ENCODE assay signal across 8 cellular contexts in genomic region chrX:39821011-39821708, GRCh38.
DNase-seq lines count a peak whose midpoint lies in the region; ATAC-seq and TF ChIP-seq lines count a peak whose summit lies in the region.

No MANE protein-coding gene starts in this region.

- H3K4me3 ChIP-seq in gastroesophageal sphincter (peak overlapping the region; percentile 51 to 54), skeletal muscle cell (ENCODE audit: low read depth, low read length) (peak overlapping the region; percentile 42)

- CTCF ChIA-PET in activated CD4-positive, alpha-beta T cell treated with anti-CD3 and anti-CD28 coated beads for 36 hours (lab: Charles Lee): no interaction called here

- peak overlapping the region; percentile 38 for H3K4me3 Mint-ChIP-seq in activated CD4-positive, alpha-beta T cell treated with anti-CD3 and anti-CD28 coated beads for 36 hours

- H3K9me3 ChIP-seq in gastroesophageal sphincter: no peaks in the 10 kb centered on the region

- 17% methylated on average over 7 of the region's 88 CpGs; no CpG with 5 or more reads in 1 of the 2 donors for WGBS in gastroesophageal sphincter (ENCODE audit: low coverage in 1 of 2), 2 donors

- POLR2A ChIA-PET in activated CD4-positive, alpha-beta T cell treated with anti-CD3 and anti-CD28 coated beads for 36 hours (lab: Charles Lee): no interaction called here

- no peaks in the 10 kb centered on the region for H3K27me3 ChIP-seq in gastroesophageal sphincter

- H3K4me1 Mint-ChIP-seq in activated CD4-positive, alpha-beta T cell treated with anti-CD3 and anti-CD28 coated beads for 36 hours: peaks cover 19% of the 10 kb centered on the region

- no peaks in the 10 kb centered on the region for H3K36me3 ChIP-seq in gastroesophageal sphincter

- TF ChIP-seq CTCF in gastroesophageal sphincter (IDR thresholded peaks at IDR 0.05): peak in 1 of 4 experiments; percentile 8

- no peak for TF ChIP-seq EP300 in gastroesophageal sphincter (IDR thresholded peaks at IDR 0.05)

- H3K4me1 ChIP-seq in gastroesophageal sphincter: peaks cover 0 to 7% (median 0%) of the 10 kb centered on the region in 3 donors

- H3K36me3 Mint-ChIP-seq in activated CD4-positive, alpha-beta T cell treated with anti-CD3 and anti-CD28 coated beads for 36 hours (ENCODE audit: low read depth): no peaks in the 10 kb centered on the region

- DNase-seq in activated CD4-positive, alpha-beta T cell treated with anti-CD3 and anti-CD28 coated beads for 36 hours: peak; percentile 44
- no peak for DNase-seq in activated CD4-positive, alpha-beta T cell treated with anti-CD3 and anti-CD28 coated beads, Interleukin-2, amount 50 U/mL, for 1 hour
- DNase-seq in activated CD4-positive, alpha-beta T cell treated with anti-CD3 and anti-CD28 coated beads for 48 hours: peak; percentile 27
- DNase-seq in skeletal muscle cell (ENCODE audit: low read depth) (no peak), germinal center (ENCODE audit: low spot score) (no peak), OCI-M2 (lab: John Stamatoyannopoulos, UW; ENCODE audit: unreplicated experiment) (no peak)

- intact Hi-C loops in activated CD4-positive, alpha-beta T cell treated with anti-CD3 and anti-CD28 coated beads for 36 hours (cut with DNase I, micrococcal nuclease): no loop called here

- peaks cover 7% of the 10 kb centered on the region for H3K27me3 Mint-ChIP-seq in activated CD4-positive, alpha-beta T cell treated with anti-CD3 and anti-CD28 coated beads for 36 hours

- no peak for TF ChIP-seq POLR2A in gastroesophageal sphincter (IDR thresholded peaks at IDR 0.05)

- H3K27ac ChIP-seq in gastroesophageal sphincter: peak overlapping the region in 2 of 4 donors; percentile 15 to 48

- ATAC-seq in activated CD4-positive, alpha-beta T cell treated with anti-CD3 and anti-CD28 coated beads for 36 hours: no peak
- peak; percentile 34 for ATAC-seq in gastroesophageal sphincter
- no peak for ATAC-seq in HG03442 (IDR thresholded peaks at IDR 0.05; ENCODE audit: unreplicated experiment)

- no peak overlapping the region for H3K27ac Mint-ChIP-seq in activated CD4-positive, alpha-beta T cell treated with anti-CD3 and anti-CD28 coated beads for 36 hours

- H3K9me3 Mint-ChIP-seq in activated CD4-positive, alpha-beta T cell treated with anti-CD3 and anti-CD28 coated beads for 36 hours (ENCODE audit: low read depth): no peaks in the 10 kb centered on the region

Comparison
In these comparisons a context has a peak if more than half of its experiments do, and no peak if none do; other contexts are left out.
1. DNase-seq: peak in activated CD4-positive, alpha-beta T cell treated with anti-CD3 and anti-CD28 coated beads for 36 hours (single experiment) and activated CD4-positive, alpha-beta T cell treated with anti-CD3 and anti-CD28 coated beads for 48 hours (single experiment); none in activated CD4-positive, alpha-beta T cell treated with anti-CD3 and anti-CD28 coated beads, Interleukin-2, amount 50 U/mL, for 1 hour (single experiment), skeletal muscle cell (single experiment), germinal center (single experiment) and OCI-M2 (single experiment).